In the genomic region with DNA sequence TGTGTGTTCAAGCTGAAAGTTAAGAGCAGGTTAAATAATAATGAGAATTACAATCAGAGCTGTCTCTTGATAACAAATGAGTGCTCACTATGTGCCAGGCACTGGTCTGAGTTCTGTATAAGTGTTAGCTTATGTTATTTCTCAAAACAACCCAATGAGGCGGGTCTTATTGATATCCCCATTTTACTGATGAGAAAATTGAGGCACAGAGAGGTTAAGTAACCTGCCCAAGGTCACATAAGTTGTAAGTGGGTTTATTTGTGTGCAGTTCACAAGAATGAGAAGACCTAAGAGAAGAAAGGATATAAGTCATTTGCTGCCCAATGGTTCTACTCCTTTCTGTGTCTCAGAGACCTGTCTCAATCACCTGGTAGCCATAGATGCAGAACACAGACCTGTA, we compare ENCODE assay signal across 1 cellular context.
A peak's percentile ranks its signal among the peaks of the same experiment; 100 is the strongest.
TF ChIP-seq lines count a peak whose summit lies in the region.

No MANE protein-coding gene starts in this region.

TF ChIP-seq in K562, 482 proteins besides CTCF, POLR2A, EP300 and RAD21:
- TF ChIP-seq ZNF764 (CRISPR knock-in tag; IDR thresholded peaks at IDR 0.05; ENCODE audit: low read depth) (no peak), EP400 (IDR thresholded peaks at IDR 0.05) (no peak), PCBP1 (IDR thresholded peaks at IDR 0.05; ENCODE audit: low read depth, low read length, poor library complexity, severe bottlenecking) (no peak), DACH1 (IDR thresholded peaks at IDR 0.05; ENCODE audit: partially characterized antibody) (no peak), ARID2 (IDR thresholded peaks at IDR 0.05) (no peak), ZKSCAN3 (CRISPR knock-in tag; IDR thresholded peaks at IDR 0.05) (no peak), ZNF41 (CRISPR knock-in tag; conservative IDR thresholded peaks at IDR 0.05) (no peak), ESRRA (IDR thresholded peaks at IDR 0.05; ENCODE audit: borderline replicate concordance, low read depth) (peak; percentile 74), RBM25 (IDR thresholded peaks at IDR 0.05; ENCODE audit: low read depth, low read length, severe bottlenecking) (peak; percentile 51), ZBTB9 (CRISPR knock-in tag; IDR thresholded peaks at IDR 0.05) (no peak), CREM (IDR thresholded peaks at IDR 0.05; ENCODE audit: low read depth) (no peak), FOXJ3 (CRISPR knock-in tag; IDR thresholded peaks at IDR 0.05) (no peak), SMARCC2 (IDR thresholded peaks at IDR 0.05; ENCODE audit: low read depth) (no peak), FOXJ2 (tag; IDR thresholded peaks at IDR 0.05) (no peak), ZNF785 (CRISPR knock-in tag; IDR thresholded peaks at IDR 0.05) (no peak), KLF1 (tag; IDR thresholded peaks at IDR 0.05) (no peak), MTA1 (IDR thresholded peaks at IDR 0.05; ENCODE audit: borderline replicate concordance) (no peak)
- TF ChIP-seq, protein P1, sequence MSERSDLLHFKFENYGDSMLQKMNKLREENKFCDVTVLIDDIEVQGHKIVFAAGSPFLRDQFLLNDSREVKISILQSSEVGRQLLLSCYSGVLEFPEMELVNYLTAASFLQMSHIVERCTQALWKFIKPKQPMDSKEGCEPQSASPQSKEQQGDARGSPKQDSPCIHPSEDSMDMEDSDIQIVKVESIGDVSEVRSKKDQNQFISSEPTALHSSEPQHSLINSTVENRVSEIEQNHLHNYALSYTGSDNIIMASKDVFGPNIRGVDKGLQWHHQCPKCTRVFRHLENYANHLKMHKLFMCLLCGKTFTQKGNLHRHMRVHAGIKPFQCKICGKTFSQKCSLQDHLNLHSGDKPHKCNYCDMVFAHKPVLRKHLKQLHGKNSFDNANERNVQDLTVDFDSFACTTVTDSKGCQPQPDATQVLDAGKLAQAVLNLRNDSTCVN (CRISPR knock-in tag; IDR thresholded peaks at IDR 0.05): no peak
